Comparison of ENCODE assay signal across 1 cellular context in genomic region chr12:93883436-93884154, GRCh38.
TF ChIP-seq lines count a peak whose summit lies in the region.

No MANE protein-coding gene starts in this region.

TF ChIP-seq in SK-N-SH, 30 proteins besides CTCF, POLR2A, EP300 and RAD21 (continued from another document):
- no peak for TF ChIP-seq ZBTB33 (IDR thresholded peaks at IDR 0.05; ENCODE audit: borderline replicate concordance, low read depth)
- no peak for TF ChIP-seq ELF1 (IDR thresholded peaks at IDR 0.05)
- no peak for TF ChIP-seq MAX (IDR thresholded peaks at IDR 0.05; ENCODE audit: low read depth)
- peak; percentile 68; the same call in 1 of the 2 replicates for TF ChIP-seq YY1 (IDR thresholded peaks at IDR 0.05; ENCODE audit: low read depth)
